ENCODE assay signal across 9 cellular contexts in genomic region chr4:94561249-94562024, GRCh38.
DNase-seq lines count a peak whose midpoint lies in the region; ATAC-seq and TF ChIP-seq lines count a peak whose summit lies in the region.
"Had no signal": no experiment of that assay in that cellular context is flagged by ENCODE, and none has a peak within 500 bp of the region (broad histone marks: within the 10 kb centered on the region; RNA-seq: fewer than 3 reads in every experiment).

No MANE protein-coding gene starts in this region.

- in situ Hi-C loops in gastrocnemius medialis (cut with MboI; ENCODE audit: low sequenced_read_pairs in 4 of 4): no loop called here

- peak; percentile 20 to 63 (median 62) for ATAC-seq in heart right ventricle
- ATAC-seq in gastrocnemius medialis: peak; percentile 9 to 30
- ATAC-seq in HG03354 (IDR thresholded peaks at IDR 0.05; ENCODE audit: poor library complexity, severe bottlenecking, unreplicated experiment): no peak

- H3K27me3 ChIP-seq in heart right ventricle: no peaks in the 10 kb centered on the region
- H3K27me3 ChIP-seq in gastrocnemius medialis: no peaks in the 10 kb centered on the region

- no peaks in the 10 kb centered on the region for H3K36me3 ChIP-seq in heart right ventricle
- H3K36me3 ChIP-seq in gastrocnemius medialis: no peaks in the 10 kb centered on the region

- intact Hi-C loops in heart right ventricle (cut with DNase I) (loop anchor here in 2 of 10 donors (10.0 kb wide), 1 partner anchor 107 kb away; the partner anchor contains the start of gene PDLIM5 (in 2 of the 2)), gastrocnemius medialis (cut with DNase I; ENCODE audit: low total_unique reads) (no loop called here)

- TF ChIP-seq CTCF in heart right ventricle (IDR thresholded peaks at IDR 0.05): no peak
- TF ChIP-seq CTCF in gastrocnemius medialis (IDR thresholded peaks at IDR 0.05 in 4 of 5, conservative IDR thresholded peaks at IDR 0.05 in 1 of 5): no peak

- H3K27ac ChIP-seq in heart right ventricle (peak overlapping the region; percentile 19 to 76 (median 58)), gastrocnemius medialis (peak overlapping the region; percentile 40 to 76 (median 62))

- DNase-seq in ELR (ENCODE audit: low read depth) (peak; percentile 80), astrocyte of the hippocampus (ENCODE audit: low read depth, low spot score) (peak; percentile 50), heart right ventricle (no peak), gastrocnemius medialis (no peak), NCI-H2107 treated with DMSO at 0.1 percent for 48 hours (lab: John Stamatoyannopoulos, UW; ENCODE audit: unreplicated experiment) (no peak), SHP77 (lab: John Stamatoyannopoulos, UW) (no peak)
- DNase-seq in effector CD4-positive, alpha-beta T cell: no peak
- DNase-seq: NCI-H1694 treated with DMSO at 0.1 percent for 48 hours had no signal

- H3K4me1 ChIP-seq in heart right ventricle (peaks cover 4 to 83% (median 67%) of the 10 kb centered on the region in 9 donors), gastrocnemius medialis (peaks cover 47 to 64% of the 10 kb centered on the region in 2 donors)

- TF ChIP-seq POLR2A in gastrocnemius medialis (IDR thresholded peaks at IDR 0.05): no peak

- H3K4me3 ChIP-seq in heart right ventricle: no peak overlapping the region
- peak overlapping the region in 1 of 4 donors; percentile 35 for H3K4me3 ChIP-seq in gastrocnemius medialis

- WGBS in heart right ventricle, 2 donors: 18% methylated on average over 5 of the region's 5 CpGs

- peaks cover 0 to 5% (median 0%) of the 10 kb centered on the region in 11 donors for H3K9me3 ChIP-seq in heart right ventricle
- no peaks in the 10 kb centered on the region for H3K9me3 ChIP-seq in gastrocnemius medialis

Comparison
In these comparisons a context has a peak if more than half of its experiments do, and no peak if none do; other contexts are left out.
1. DNase-seq: peak in ELR (single experiment) and astrocyte of the hippocampus (single experiment); none in heart right ventricle (0 of 2), gastrocnemius medialis (0 of 2), NCI-H2107 treated with DMSO at 0.1 percent for 48 hours (single experiment), effector CD4-positive, alpha-beta T cell (single experiment) and SHP77 (0 of 2).